Comparison of ENCODE assay signal across 14 cellular contexts in genomic region chr4:81651500-81651899, GRCh38.
A peak's percentile ranks its signal among the peaks of the same experiment; 100 is the strongest.
DNase-seq lines count a peak whose midpoint lies in the region; ATAC-seq and TF ChIP-seq lines count a peak whose summit lies in the region.
"Had no signal": no experiment of that assay in that cellular context is flagged by ENCODE, and none has a peak within 500 bp of the region (broad histone marks: within the 10 kb centered on the region; RNA-seq: fewer than 3 reads in every experiment).

No MANE protein-coding gene starts in this region.

- H3K4me1 ChIP-seq in smooth muscle cell (ENCODE audit: low read depth) = peaks cover 19% of the 10 kb centered on the region
- H3K4me1 ChIP-seq: pancreas had no signal

- peaks cover 66% of the 10 kb centered on the region for H3K4me1 Mint-ChIP-seq in activated CD8-positive, alpha-beta T cell treated with anti-CD3 and anti-CD28 coated beads for 36 hours (ENCODE audit: low read depth)
- H3K4me1 Mint-ChIP-seq in activated CD8-positive, alpha-beta T cell treated with anti-CD3 and anti-CD28 coated beads, Interleukin-2, amount 10 ng/mL, durations not matched to agents 7 days and 5 days (ENCODE audit: low read depth) = peaks cover 46% of the 10 kb centered on the region

- peak overlapping the region; percentile 35 for H3K4me2 ChIP-seq in smooth muscle cell

- peaks cover 7% of the 10 kb centered on the region for H3F3A ChIP-seq in smooth muscle cell (ENCODE audit: low read depth)

- peak; percentile 27 for DNase-seq in activated CD8-positive, alpha-beta T cell treated with anti-CD3 and anti-CD28 coated beads for 36 hours
- DNase-seq in activated CD8-positive, alpha-beta T cell treated with anti-CD3 and anti-CD28 coated beads, Interleukin-2, amount 10 ng/mL, durations not matched to agents 7 days and 5 days = no peak
- DNase-seq in NCI-H226 (peak; percentile 96), epithelial cell of prostate (ENCODE audit: low read depth, low spot score) (peak; percentile 55), smooth muscle cell (lab: John Stamatoyannopoulos, UW; ENCODE audit: unreplicated experiment) (no peak), AG08395 (ENCODE audit: low spot score) (no peak), RWPE1 (ENCODE audit: low spot score) (no peak)
- DNase-seq: C1 segment of cervical spinal cord; left ventricle myocardium superior; MV-4-11; NK-92 treated with Interleukin-12 subunit alpha and Interleukin-12 subunit beta, amount 100 ng/mL, for 24 hours; pancreas; SW 1271 had no signal

- peak; percentile 75 for ATAC-seq in activated CD8-positive, alpha-beta T cell treated with anti-CD3 and anti-CD28 coated beads for 36 hours
- no peak for ATAC-seq in activated CD8-positive, alpha-beta T cell treated with anti-CD3 and anti-CD28 coated beads, Interleukin-2, amount 10 ng/mL, durations not matched to agents 7 days and 5 days
- no peak for ATAC-seq in GM21717 (IDR thresholded peaks at IDR 0.05; ENCODE audit: unreplicated experiment)
- ATAC-seq: left ventricle myocardium superior had no signal

- no peaks in the 10 kb centered on the region for H4K20me1 ChIP-seq in smooth muscle cell (ENCODE audit: low read depth)

- H3K9me3 ChIP-seq in smooth muscle cell (replicated peaks; ENCODE audit: low read depth) = no peaks in the 10 kb centered on the region
- H3K9me3 ChIP-seq: pancreas had no signal

- H3K36me3 Mint-ChIP-seq in activated CD8-positive, alpha-beta T cell treated with anti-CD3 and anti-CD28 coated beads for 36 hours (ENCODE audit: low read depth) = no peaks in the 10 kb centered on the region
- H3K36me3 Mint-ChIP-seq in activated CD8-positive, alpha-beta T cell treated with anti-CD3 and anti-CD28 coated beads, Interleukin-2, amount 10 ng/mL, durations not matched to agents 7 days and 5 days (ENCODE audit: low read depth) = no peaks in the 10 kb centered on the region

- peaks cover 3% of the 10 kb centered on the region for H3K9me3 Mint-ChIP-seq in activated CD8-positive, alpha-beta T cell treated with anti-CD3 and anti-CD28 coated beads for 36 hours
- no peaks in the 10 kb centered on the region for H3K9me3 Mint-ChIP-seq in activated CD8-positive, alpha-beta T cell treated with anti-CD3 and anti-CD28 coated beads, Interleukin-2, amount 10 ng/mL, durations not matched to agents 7 days and 5 days (ENCODE audit: insufficient read depth)

- intact Hi-C loops in activated CD8-positive, alpha-beta T cell treated with anti-CD3 and anti-CD28 coated beads for 36 hours (cut with micrococcal nuclease) = no loop called here

- no peak overlapping the region for H3K4me3 ChIP-seq in smooth muscle cell
- H3K4me3 ChIP-seq: pancreas had no signal

- H3K27me3 Mint-ChIP-seq in activated CD8-positive, alpha-beta T cell treated with anti-CD3 and anti-CD28 coated beads for 36 hours = no peaks in the 10 kb centered on the region
- H3K27me3 Mint-ChIP-seq in activated CD8-positive, alpha-beta T cell treated with anti-CD3 and anti-CD28 coated beads, Interleukin-2, amount 10 ng/mL, durations not matched to agents 7 days and 5 days (ENCODE audit: low read depth) = no peaks in the 10 kb centered on the region

- CTCF ChIA-PET in activated CD8-positive, alpha-beta T cell treated with anti-CD3 and anti-CD28 coated beads for 36 hours (lab: Charles Lee) = interaction anchor here (2.0 kb wide), 1 partner anchor 184 kb away, joined by 7 read pairs; no protein-coding TSS in a partner anchor
- CTCF ChIA-PET in activated CD8-positive, alpha-beta T cell treated with anti-CD3 and anti-CD28 coated beads, Interleukin-2, amount 10 ng/mL, durations not matched to agents 7 days and 5 days (lab: Charles Lee) = interaction anchor here (0.9 to 3.0 kb wide), 4 partner anchors 20 to 184 kb away, joined by 3 to 15 read pairs (median 4); partner anchors contain the start of gene RASGEF1B
- CTCF ChIA-PET in RWPE1 (lab: Yijun Ruan, JAX) = no interaction called here

- H2AFZ ChIP-seq in smooth muscle cell (ENCODE audit: low read depth) = no peak overlapping the region

- no peaks in the 10 kb centered on the region for H3K36me3 ChIP-seq in smooth muscle cell (ENCODE audit: low read depth)
- H3K36me3 ChIP-seq: pancreas had no signal

- 3% methylated on average over 1 of the region's 1 CpG for WGBS in smooth muscle cell (ENCODE audit: low lambda C conversion rate)

- H3K27ac Mint-ChIP-seq in activated CD8-positive, alpha-beta T cell treated with anti-CD3 and anti-CD28 coated beads for 36 hours = peak overlapping the region; percentile 75
- H3K27ac Mint-ChIP-seq in activated CD8-positive, alpha-beta T cell treated with anti-CD3 and anti-CD28 coated beads, Interleukin-2, amount 10 ng/mL, durations not matched to agents 7 days and 5 days = no peak overlapping the region

- no peak overlapping the region for H3K4me3 Mint-ChIP-seq in activated CD8-positive, alpha-beta T cell treated with anti-CD3 and anti-CD28 coated beads for 36 hours
- no peak overlapping the region for H3K4me3 Mint-ChIP-seq in activated CD8-positive, alpha-beta T cell treated with anti-CD3 and anti-CD28 coated beads, Interleukin-2, amount 10 ng/mL, durations not matched to agents 7 days and 5 days

- H3K27me3 ChIP-seq in smooth muscle cell (ENCODE audit: low read depth) = no peaks in the 10 kb centered on the region
- H3K27me3 ChIP-seq: pancreas had no signal

- H3K9ac ChIP-seq in smooth muscle cell (ENCODE audit: low read depth) = peak overlapping the region; percentile 52

- POLR2A ChIA-PET in activated CD8-positive, alpha-beta T cell treated with anti-CD3 and anti-CD28 coated beads for 36 hours (lab: Charles Lee) = interaction anchor here (1.2 kb wide), 1 partner anchor 179 kb away, joined by 3 read pairs; no protein-coding TSS in a partner anchor
- POLR2A ChIA-PET in activated CD8-positive, alpha-beta T cell treated with anti-CD3 and anti-CD28 coated beads, Interleukin-2, amount 10 ng/mL, durations not matched to agents 7 days and 5 days (lab: Charles Lee) = no interaction called here
- POLR2A ChIA-PET in RWPE1 (lab: Yijun Ruan, JAX; ENCODE audit: low non-redundant PET) = no interaction called here

- H3K27ac ChIP-seq in epithelial cell of prostate (peak overlapping the region; percentile 51), smooth muscle cell (ENCODE audit: low read depth) (peak overlapping the region; percentile 89), RWPE1 (no peak overlapping the region)
- H3K27ac ChIP-seq: pancreas had no signal

- no peak for TF ChIP-seq CTCF in activated CD8-positive, alpha-beta T cell treated with anti-CD3 and anti-CD28 coated beads for 36 hours (IDR thresholded peaks at IDR 0.05)
- TF ChIP-seq CTCF in smooth muscle cell (IDR thresholded peaks at IDR 0.05; ENCODE audit: borderline replicate concordance, insufficient read depth, poor library complexity, severe bottlenecking) (no peak), RWPE1 (conservative IDR thresholded peaks at IDR 0.05; ENCODE audit: low read depth) (no peak)

- no peaks in the 10 kb centered on the region for H3K79me2 ChIP-seq in smooth muscle cell (ENCODE audit: low read depth)

Comparison
In these comparisons a context has a peak if more than half of its experiments do, and no peak if none do; other contexts are left out.
1. DNase-seq: peak in activated CD8-positive, alpha-beta T cell treated with anti-CD3 and anti-CD28 coated beads for 36 hours (single experiment), NCI-H226 (single experiment) and epithelial cell of prostate (single experiment); none in activated CD8-positive, alpha-beta T cell treated with anti-CD3 and anti-CD28 coated beads, Interleukin-2, amount 10 ng/mL, durations not matched to agents 7 days and 5 days (single experiment), smooth muscle cell (single experiment), AG08395 (single experiment) and RWPE1 (single experiment).